Comparison of ENCODE assay signal across 11 cellular contexts in the genomic region with DNA sequence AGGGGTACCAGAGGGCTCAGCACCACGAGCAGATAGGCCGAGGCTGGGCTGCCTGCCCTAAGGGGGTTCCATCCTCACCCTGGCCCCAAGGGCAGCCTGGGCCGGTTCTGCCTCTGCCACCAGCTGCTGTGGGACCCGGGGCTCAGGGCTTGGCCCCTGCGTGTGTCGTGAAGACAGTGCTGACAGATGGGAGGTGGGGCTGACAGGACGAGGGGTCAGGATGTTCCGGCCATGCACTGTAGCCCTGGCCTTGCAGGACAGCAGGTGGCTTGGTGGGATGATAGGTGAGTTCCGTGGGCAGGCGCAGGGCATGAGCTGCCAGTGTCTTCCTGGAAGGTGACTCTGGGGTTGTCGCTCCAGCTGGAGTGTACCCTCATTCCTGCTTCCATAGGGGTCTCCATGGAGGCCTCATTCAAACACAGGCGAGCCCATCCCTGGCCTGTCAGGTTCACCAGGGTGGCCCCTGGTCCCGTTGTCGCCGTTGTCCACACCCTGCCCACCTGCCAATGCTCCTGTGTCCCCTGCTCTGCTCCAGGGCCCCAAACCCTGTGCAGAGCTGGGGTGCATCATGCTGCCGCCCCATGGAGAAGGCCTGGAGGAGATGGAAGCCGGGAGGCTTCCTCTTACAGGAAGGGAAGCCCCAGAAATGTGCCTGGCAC. TPM values are rescaled to one million over a fixed set of nuclear protein-coding genes. Genes with fewer than 3 reads are reported as not detected.
DNase-seq lines count a peak whose midpoint lies in the region; ATAC-seq and TF ChIP-seq lines count a peak whose summit lies in the region.
"Had no signal": no experiment of that assay in that cellular context is flagged by ENCODE, and none has a peak within 500 bp of the region (broad histone marks: within the 10 kb centered on the region; RNA-seq: fewer than 3 reads in every experiment).

No MANE protein-coding gene starts in this region.

- no peak overlapping the region for H2AFZ ChIP-seq in SU-DHL-6 (ENCODE audit: low read depth, low read length, severe bottlenecking)
- no peak overlapping the region for H2AFZ ChIP-seq in PC-9

- H3K79me2 ChIP-seq in SU-DHL-6 (ENCODE audit: insufficient read depth, low read length) (no peaks in the 10 kb centered on the region), PC-9 (ENCODE audit: low read depth) (no peaks in the 10 kb centered on the region)

- CTCF ChIA-PET in CD8-positive, alpha-beta T cell (lab: Charles Lee) = no interaction called here
- CTCF ChIA-PET in PC-9 (lab: Charles Lee) = no interaction called here

- no peaks in the 10 kb centered on the region for H3K27me3 Mint-ChIP-seq in CD8-positive, alpha-beta T cell (ENCODE audit: low read depth)
- peaks cover 8% of the 10 kb centered on the region for H3K27me3 Mint-ChIP-seq in glutamatergic neuron (ENCODE audit: unreplicated experiment)

- no peak overlapping the region for H3K9ac ChIP-seq in SU-DHL-6 (ENCODE audit: low read length)

- peak overlapping the region; percentile 6 for H3K27ac ChIP-seq in CD8-positive, alpha-beta T cell (ENCODE audit: low read depth, low read length)
- peak overlapping the region; percentile 76; the same call in 1 of the 2 replicates for H3K27ac ChIP-seq in SU-DHL-6 (ENCODE audit: low read depth, low read length)
- peak overlapping the region; percentile 87 to 92 (median 88) for H3K27ac ChIP-seq in gastrocnemius medialis
- H3K27ac ChIP-seq in PC-9 = no peak overlapping the region

- no TSS peak for BruUV-seq in PC-9 (replicated peaks; lab: Mats Ljungman, UMichigan)

- peaks cover 35% of the 10 kb centered on the region for H3F3A ChIP-seq in SU-DHL-6 (ENCODE audit: insufficient read depth)
- H3F3A ChIP-seq in PC-9 (ENCODE audit: insufficient read depth, low read depth) = peaks cover 17% of the 10 kb centered on the region; the same call in 1 of the 2 replicates

- H3K9me3 ChIP-seq in CD8-positive, alpha-beta T cell (ENCODE audit: low read length) = no peaks in the 10 kb centered on the region
- H3K9me3 ChIP-seq in SU-DHL-6 (ENCODE audit: insufficient read depth, low read length) = no peaks in the 10 kb centered on the region
- no peaks in the 10 kb centered on the region for H3K9me3 ChIP-seq in gastrocnemius medialis
- no peaks in the 10 kb centered on the region for H3K9me3 ChIP-seq in PC-9 (ENCODE audit: insufficient read depth, low read depth)
- H3K9me3 ChIP-seq: body of pancreas had no signal

- TF ChIP-seq POLR2A in gastrocnemius medialis (IDR thresholded peaks at IDR 0.05) = no peak

- peaks cover 37% of the 10 kb centered on the region for H3K4me1 ChIP-seq in CD8-positive, alpha-beta T cell (ENCODE audit: insufficient read depth, low read length)
- H3K4me1 ChIP-seq in gastrocnemius medialis (peaks cover 26 to 31% of the 10 kb centered on the region in 2 donors), PC-9 (replicated peaks; ENCODE audit: insufficient read depth) (peaks cover 17% of the 10 kb centered on the region)

- in situ Hi-C loops in gastrocnemius medialis (cut with MboI; ENCODE audit: low sequenced_read_pairs in 4 of 4) = no loop called here

- H3K4me2 ChIP-seq in SU-DHL-6 (ENCODE audit: low read depth, low read length, poor library complexity, severe bottlenecking) = no peak overlapping the region
- no peak overlapping the region for H3K4me2 ChIP-seq in PC-9

- POLR2A ChIA-PET in CD8-positive, alpha-beta T cell (lab: Charles Lee) = no interaction called here
- POLR2A ChIA-PET in PC-9 (lab: Charles Lee; ENCODE audit: unreplicated experiment) = no interaction called here

- H3K9me2 ChIP-seq in SU-DHL-6 (replicated peaks; ENCODE audit: insufficient read depth, low read length) (no peaks in the 10 kb centered on the region), PC-9 (ENCODE audit: insufficient read depth) (no peaks in the 10 kb centered on the region)

- H3K36me3 Mint-ChIP-seq in CD8-positive, alpha-beta T cell = peaks cover 21% of the 10 kb centered on the region
- H3K36me3 Mint-ChIP-seq in glutamatergic neuron (ENCODE audit: unreplicated experiment) = no peaks in the 10 kb centered on the region

- no peak for DNase-seq in CD8-positive, alpha-beta T cell
- peak; percentile 45 for DNase-seq in glutamatergic neuron
- no peak for DNase-seq in gastrocnemius medialis
- no peak for DNase-seq in effector CD4-positive, alpha-beta T cell
- no peak for DNase-seq in SK-N-DZ (ENCODE audit: low spot score)
- no peak for DNase-seq in PC-9
- DNase-seq: DMS53, NCI-H1092 treated with DMSO at 0.1 percent for 48 hours had no signal

- TF ChIP-seq CTCF in CD8-positive, alpha-beta T cell (IDR thresholded peaks at IDR 0.05) = no peak
- TF ChIP-seq CTCF in SU-DHL-6 (IDR thresholded peaks at IDR 0.05; ENCODE audit: insufficient read depth, low read length, poor library complexity, severe bottlenecking) (no peak), glutamatergic neuron (IDR thresholded peaks at IDR 0.05; ENCODE audit: partially characterized antibody, unreplicated experiment) (no peak), gastrocnemius medialis (IDR thresholded peaks at IDR 0.05 in 4 of 5, conservative IDR thresholded peaks at IDR 0.05 in 1 of 5) (no peak), PC-9 (conservative IDR thresholded peaks at IDR 0.05) (no peak)

- H3K36me3 ChIP-seq in CD8-positive, alpha-beta T cell (ENCODE audit: insufficient read depth, low read length) = no peaks in the 10 kb centered on the region
- no peaks in the 10 kb centered on the region for H3K36me3 ChIP-seq in SU-DHL-6 (ENCODE audit: low read length)
- H3K36me3 ChIP-seq in gastrocnemius medialis = peaks cover 0 to 26% of the 10 kb centered on the region in 2 donors
- H3K36me3 ChIP-seq in PC-9 (ENCODE audit: low read depth) = no peaks in the 10 kb centered on the region; the same call in 1 of the 2 replicates

- H3K27ac Mint-ChIP-seq in CD8-positive, alpha-beta T cell = peak overlapping the region; percentile 89
- H3K27ac Mint-ChIP-seq in glutamatergic neuron (ENCODE audit: unreplicated experiment) = peak overlapping the region; percentile 81

- no peaks in the 10 kb centered on the region for H3K9me3 Mint-ChIP-seq in CD8-positive, alpha-beta T cell
- peaks cover 9% of the 10 kb centered on the region for H3K9me3 Mint-ChIP-seq in glutamatergic neuron (ENCODE audit: unreplicated experiment)

- H4K20me1 ChIP-seq in SU-DHL-6 (ENCODE audit: low read depth, low read length) = no peaks in the 10 kb centered on the region
- H4K20me1 ChIP-seq in PC-9 (ENCODE audit: insufficient read depth) = peaks cover 3% of the 10 kb centered on the region; the same call in 1 of the 2 replicates

- ATAC-seq in CD8-positive, alpha-beta T cell = no peak
- ATAC-seq in gastrocnemius medialis (no peak), HG02884 (IDR thresholded peaks at IDR 0.05; ENCODE audit: unreplicated experiment) (no peak)
- ATAC-seq: body of pancreas had no signal

- no peak overlapping the region for H3K4me3 Mint-ChIP-seq in CD8-positive, alpha-beta T cell
- H3K4me3 Mint-ChIP-seq in glutamatergic neuron (ENCODE audit: unreplicated experiment) = peak overlapping the region; percentile 20

- H3K4me1 Mint-ChIP-seq in CD8-positive, alpha-beta T cell (ENCODE audit: low read depth) = peaks cover 31% of the 10 kb centered on the region
- peaks cover 17% of the 10 kb centered on the region for H3K4me1 Mint-ChIP-seq in glutamatergic neuron (ENCODE audit: low read depth, unreplicated experiment)

- no peak overlapping the region for H3K4me3 ChIP-seq in CD8-positive, alpha-beta T cell (ENCODE audit: low read depth, low read length)
- H3K4me3 ChIP-seq in SU-DHL-6 (ENCODE audit: insufficient read depth, low read length, poor library complexity, severe bottlenecking) (no peak overlapping the region), gastrocnemius medialis (no peak overlapping the region), PC-9 (no peak overlapping the region)
- H3K4me3 ChIP-seq: body of pancreas had no signal

- intact Hi-C loops in CD8-positive, alpha-beta T cell (cut with DNase I, micrococcal nuclease) = loop anchor here (5.0 kb wide), 2 partner anchors 56 to 74 kb away; a partner anchor contains a TSS
- intact Hi-C loops in gastrocnemius medialis (cut with DNase I; ENCODE audit: low total_unique reads) = no loop called here
- intact Hi-C loops in PC-9 (cut with micrococcal nuclease; ENCODE audit: unreplicated experiment) = no loop called here

- H3K27me3 ChIP-seq in CD8-positive, alpha-beta T cell (ENCODE audit: insufficient read depth, low read length) = no peaks in the 10 kb centered on the region
- H3K27me3 ChIP-seq in SU-DHL-6 (ENCODE audit: low read length) (no peaks in the 10 kb centered on the region), gastrocnemius medialis (no peaks in the 10 kb centered on the region), PC-9 (ENCODE audit: insufficient read depth, low read depth) (no peaks in the 10 kb centered on the region)
- H3K27me3 ChIP-seq: body of pancreas had no signal

RNA-seq across cellular contexts. Expression of a gene that starts 57.2 kb away (rescaled TPM):
- total RNA-seq in CD8-positive, alpha-beta T cell = 100 to 1,000 TPM; 103 to 107 TPM
- 60.4 TPM for total RNA-seq in glutamatergic neuron (ENCODE audit: unreplicated experiment)
- 10 to 100 TPM; 28.0 to 39.2 (median 34.8) TPM for total RNA-seq in gastrocnemius medialis
- 115 and 129 TPM in 2 replicates for polyA plus RNA-seq in SK-N-DZ (2014; cell fraction: cytosol; rRNA removed)
- 118 and 168 TPM in 2 replicates for polyA plus RNA-seq in SK-N-DZ (2014; cell fraction: nucleus; rRNA removed)
- total RNA-seq in PC-9 (2021) = 65.1 and 84.9 TPM in 2 replicates

Comparison
In these comparisons a context has a peak if more than half of its experiments do, and no peak if none do; other contexts are left out.
1. intact Hi-C loops: an anchor here in CD8-positive, alpha-beta T cell (5.0 kb wide); none called in gastrocnemius medialis and PC-9.